ENCODE assay signal across 8 cellular contexts in genomic region chr2:15939854-15940660, GRCh38. TPM values are rescaled to one million over a fixed set of nuclear protein-coding genes. Genes with fewer than 3 reads are reported as not detected.
DNase-seq lines count a peak whose midpoint lies in the region; ATAC-seq and TF ChIP-seq lines count a peak whose summit lies in the region.

TSS of gene MYCN (plus strand) at chr2:15940550. CDS start at chr2:15942065, 1,515 bp downstream.

- H3K4me3 ChIP-seq in HCT116 (replicated peaks in 1 of 2; ENCODE audit: low read depth in 1 of 2, low read length in 2 of 2) (peak within 1 kb of the TSS; percentile 21 to 42), fibroblast of the aortic adventitia (ENCODE audit: low read depth, low read length) (peak within 1 kb of the TSS; percentile 22), tibial artery (peak within 1 kb of the TSS; percentile 34 to 52)

- no peaks in the 10 kb centered on the region for H3K79me2 ChIP-seq in HCT116 (ENCODE audit: insufficient read depth, low read length)

- no peaks in the 10 kb centered on the region for H3K36me3 Mint-ChIP-seq in activated T-cell treated with anti-CD3 and anti-CD28 coated beads, Interleukin-2, amount 50 U/mL, for 72 hours (ENCODE audit: insufficient read depth in 2 of 2)
- H3K36me3 Mint-ChIP-seq in naive B cell: no peaks in the 10 kb centered on the region

- intact Hi-C loops in HCT116 (cut with micrococcal nuclease) (loop anchor here (1.0 to 10.0 kb wide), 6 partner anchors 278 to 825 kb away; no protein-coding TSS in a partner anchor), tibial artery (cut with DNase I; ENCODE audit: low total_unique reads) (loop anchor here (2.0 to 10.0 kb wide), 2 partner anchors 37 to 295 kb away; no protein-coding TSS in a partner anchor)

- H3K9ac ChIP-seq in HCT116 (ENCODE audit: low read length): no peak within 1 kb of the TSS

- no peaks in the 10 kb centered on the region for H4K20me1 ChIP-seq in HCT116 (ENCODE audit: insufficient read depth)

- H3K4me2 ChIP-seq in HCT116 (ENCODE audit: low read length): peak within 1 kb of the TSS; percentile 72

- BruUV-seq in HCT116 (replicated peaks; lab: Mats Ljungman, UMichigan): no TSS peak

- H3K4me1 ChIP-seq in HCT116 (ENCODE audit: control insufficient read depth in 1 of 2, insufficient read depth in 2 of 2, low read length in 2 of 2) (peaks cover 0 to 9% of the 10 kb centered on the region in 2 experiments; a peak in 3 of 4 replicates), tibial artery (peaks cover 0 to 36% (median 31%) of the 10 kb centered on the region in 4 donors)

- H3K9me3 ChIP-seq in HCT116 (ENCODE audit: control insufficient read depth in 1 of 2, insufficient read depth in 1 of 2, low read depth in 1 of 2, low read length in 2 of 2) (no peaks in the 10 kb centered on the region), tibial artery (no peaks in the 10 kb centered on the region)

- H3K4me1 Mint-ChIP-seq in activated T-cell treated with anti-CD3 and anti-CD28 coated beads, Interleukin-2, amount 50 U/mL, for 72 hours (ENCODE audit: low read depth): peaks cover 29% of the 10 kb centered on the region
- peaks cover 4 to 34% (median 25%) of the 10 kb centered on the region in 3 donors for H3K4me1 Mint-ChIP-seq in naive B cell

- H3K36me3 ChIP-seq in HCT116 (ENCODE audit: control insufficient read depth in 1 of 2, insufficient read depth in 2 of 2, low read length in 2 of 2): no peaks in the 10 kb centered on the region
- no peaks in the 10 kb centered on the region for H3K36me3 ChIP-seq in tibial artery

- RAD21 ChIA-PET in HCT116 (lab: Charles Lee; ENCODE audit: low non-redundant PET in 1 of 2, low total read pairs in 2 of 2, uncharacterized antibody in 2 of 2, unreplicated experiment in 2 of 2): interaction anchor here (0.6 to 1.7 kb wide), 5 partner anchors 51 to 1679 kb away, joined by 3 to 8 read pairs (median 3); no protein-coding TSS in a partner anchor

- H3K9me2 ChIP-seq in HCT116 (ENCODE audit: insufficient read depth): no peaks in the 10 kb centered on the region

- ATAC-seq in HCT116 (peak; percentile 60), naive B cell (ENCODE audit: low read depth in 2 of 2) (no peak)
- peak; percentile 35 to 48 for ATAC-seq in activated T-cell treated with anti-CD3 and anti-CD28 coated beads, Interleukin-2, amount 50 U/mL, for 72 hours (replicated peaks in 1 of 2)

- peak within 1 kb of the TSS; percentile 79 for H2AFZ ChIP-seq in HCT116 (ENCODE audit: low read depth, low read length, poor library complexity, severe bottlenecking)

- CTCF ChIA-PET in HCT116 (lab: Charles Lee): interaction anchor here (0.7 to 1.8 kb wide), 4 partner anchors 8 to 669 kb away, joined by 3 to 24 read pairs (median 8); no protein-coding TSS in a partner anchor

- H3K27ac Mint-ChIP-seq in activated T-cell treated with anti-CD3 and anti-CD28 coated beads, Interleukin-2, amount 50 U/mL, for 72 hours: no peak within 1 kb of the TSS
- H3K27ac Mint-ChIP-seq in naive B cell: no peak within 1 kb of the TSS

- H3K27me3 Mint-ChIP-seq in activated T-cell treated with anti-CD3 and anti-CD28 coated beads, Interleukin-2, amount 50 U/mL, for 72 hours (ENCODE audit: low read depth): peaks cover 50% of the 10 kb centered on the region
- H3K27me3 Mint-ChIP-seq in naive B cell: peaks cover 61 to 70% (median 64%) of the 10 kb centered on the region in 3 donors

- no peak within 1 kb of the TSS for H3K27ac ChIP-seq in HCT116 (ENCODE audit: low read depth, low read length)
- no peak within 1 kb of the TSS for H3K27ac ChIP-seq in tibial artery

- H3K4me3 Mint-ChIP-seq in activated T-cell treated with anti-CD3 and anti-CD28 coated beads, Interleukin-2, amount 50 U/mL, for 72 hours: peak within 1 kb of the TSS; percentile 82 to 87
- H3K4me3 Mint-ChIP-seq in naive B cell: peak within 1 kb of the TSS in 7 of 8 donors; percentile 56 to 85 (median 72)

- H3K27me3 ChIP-seq in HCT116 (ENCODE audit: insufficient read depth, low read length) (peaks cover 13% of the 10 kb centered on the region; the same call in 1 of the 2 replicates), tibial artery (peaks cover 0 to 65% of the 10 kb centered on the region in 2 donors)

- no peak for TF ChIP-seq POLR2A in HCT116 (IDR thresholded peaks at IDR 0.05; ENCODE audit: borderline replicate concordance, extremely low read depth, insufficient read depth, insufficient read length)

- TF ChIP-seq CTCF in HCT116 (IDR thresholded peaks at IDR 0.05 in 2 of 3, conservative IDR thresholded peaks at IDR 0.05 in 1 of 3; ENCODE audit: borderline replicate concordance in 1 of 3, insufficient read depth in 1 of 3, low read depth in 2 of 3, low read length in 2 of 3) (peak in 1 of 3 experiments; percentile 84; a peak in 4 of 6 replicates), fibroblast of the aortic adventitia (IDR thresholded peaks at IDR 0.05; ENCODE audit: insufficient read depth, low read length) (no peak), tibial artery (IDR thresholded peaks at IDR 0.05) (peak in 1 of 2 experiments; percentile 51), GM10266 (IDR thresholded peaks at IDR 0.05; ENCODE audit: control insufficient read depth, insufficient read depth, low read depth, missing control alignments) (no peak)

- H3K9me3 Mint-ChIP-seq in activated T-cell treated with anti-CD3 and anti-CD28 coated beads, Interleukin-2, amount 50 U/mL, for 72 hours: no peaks in the 10 kb centered on the region
- H3K9me3 Mint-ChIP-seq in naive B cell: no peaks in the 10 kb centered on the region

- TF ChIP-seq RAD21 in HCT116 (IDR thresholded peaks at IDR 0.05; ENCODE audit: low read depth): peak; percentile 89

- POLR2A ChIA-PET in HCT116 (lab: Charles Lee): no interaction called here

- DNase-seq in DMS 273 (lab: John Stamatoyannopoulos, UW; ENCODE audit: unreplicated experiment) (peak; percentile 84), HCT116 (ENCODE audit: low read depth, low spot score) (no peak), NCI-H2227 (lab: John Stamatoyannopoulos, UW; ENCODE audit: unreplicated experiment) (peak; percentile 96), fibroblast of the aortic adventitia (ENCODE audit: low read depth) (peak; percentile 14), naive B cell (no peak), tibial artery (peak in 1 of 2 donors; percentile 27), GM10266 (ENCODE audit: extremely low spot score) (no peak)
- DNase-seq in activated T-cell treated with anti-CD3 and anti-CD28 coated beads, Interleukin-2, amount 50 U/mL, for 72 hours: no peak

TF ChIP-seq in HCT116, 20 proteins besides CTCF, POLR2A, EP300 and RAD21:
- TF ChIP-seq EZH2phosphoT487 (IDR thresholded peaks at IDR 0.05; ENCODE audit: borderline replicate concordance) (no peak), YY1 (IDR thresholded peaks at IDR 0.05; ENCODE audit: extremely low read depth, insufficient replicate concordance, low read depth, low read length) (peak; percentile 11)

RNA-seq across cellular contexts. Expression of gene MYCN, which starts in this region (rescaled TPM):
- total RNA-seq in HCT116 (2021; ENCODE audit: unreplicated experiment) (not detected), fibroblast of the aortic adventitia (ENCODE audit: low replicate concordance) (not detected in 2 replicates)
- polyA plus RNA-seq in HCT116 (2012): not detected in 2 replicates
- total RNA-seq in activated T-cell treated with anti-CD3 and anti-CD28 coated beads, Interleukin-2, amount 50 U/mL, for 72 hours: under 1 TPM in 1 of 2 donors, not detected in 1; 0.12 TPM
- not detected for polyA plus RNA-seq in naive B cell (ENCODE audit: low read depth in 6 of 6)

Comparison
In these comparisons a context has a peak if more than half of its experiments do, and no peak if none do; other contexts are left out.
1. Peak in ATAC-seq, H3K4me3 ChIP-seq and H3K4me2 ChIP-seq in HCT116; RNA of the gene not detected or under 1 TPM.
2. Peak in ATAC-seq in activated T-cell treated with anti-CD3 and anti-CD28 coated beads, Interleukin-2, amount 50 U/mL, for 72 hours; RNA of the gene not detected or under 1 TPM.
3. Peak in DNase-seq and H3K4me3 ChIP-seq in fibroblast of the aortic adventitia; RNA of the gene not detected or under 1 TPM.
4. DNase-seq: peak in DMS 273 (single experiment) and NCI-H2227 (single experiment); none in HCT116 (single experiment), activated T-cell treated with anti-CD3 and anti-CD28 coated beads, Interleukin-2, amount 50 U/mL, for 72 hours (0 of 2), naive B cell (single experiment) and GM10266 (single experiment).
5. Peak in every context shown above with its lines, with median percentiles within 50 percentile points of each other: H3K4me3 ChIP-seq.